16 cellular contexts compared by ENCODE assay signal in genomic region chr1:164240081-164240480, GRCh38.
DNase-seq lines count a peak whose midpoint lies in the region; ATAC-seq and TF ChIP-seq lines count a peak whose summit lies in the region.
"Had no signal": no experiment of that assay in that cellular context is flagged by ENCODE, and none has a peak within 500 bp of the region (broad histone marks: within the 10 kb centered on the region; RNA-seq: fewer than 3 reads in every experiment).

No MANE protein-coding gene starts in this region.

- H3K4me3 ChIP-seq in GM23338 (no peak overlapping the region), RWPE2 (ENCODE audit: severe bottlenecking) (no peak overlapping the region), Peyer's patch (no peak overlapping the region), stomach (no peak overlapping the region)
- H3K4me3 ChIP-seq: BLaER1 treated with 17β-estradiol and CSF1 and Interleukin-3, amounts not matched to agents 10 nM and 100 nM; esophagus squamous epithelium had no signal

- H4K20me1 ChIP-seq in GM23338 (replicated peaks; ENCODE audit: insufficient read depth) = no peaks in the 10 kb centered on the region
- H4K20me1 ChIP-seq: BLaER1 treated with 17β-estradiol and CSF1 and Interleukin-3, amounts not matched to agents 10 nM and 100 nM had no signal

- H3K79me2 ChIP-seq in GM23338 (replicated peaks; ENCODE audit: insufficient read depth) = no peaks in the 10 kb centered on the region

- TF ChIP-seq CTCF in GM23338 (conservative IDR thresholded peaks at IDR 0.05; ENCODE audit: low read depth in 2 of 2) (peak; percentile 56 to 80), RWPE2 (IDR thresholded peaks at IDR 0.05; ENCODE audit: poor library complexity, severe bottlenecking) (peak; percentile 13), Peyer's patch (IDR thresholded peaks at IDR 0.05) (peak in 3 of 6 experiments; percentile 20 to 36 (median 34)), stomach (IDR thresholded peaks at IDR 0.05) (peak in 1 of 7 experiments; percentile 28)

- peak; percentile 74 for ATAC-seq in GM23338
- no peak for ATAC-seq in RWPE2 (ENCODE audit: low read depth)
- ATAC-seq in HG03108 (IDR thresholded peaks at IDR 0.05; ENCODE audit: unreplicated experiment) = no peak
- ATAC-seq in GM21737 (IDR thresholded peaks at IDR 0.05; ENCODE audit: unreplicated experiment) = no peak

- H3K36me3 Mint-ChIP-seq in GM23338 (ENCODE audit: low read depth) = peaks cover 3% of the 10 kb centered on the region; the same call in 1 of the 3 replicates
- H3K36me3 Mint-ChIP-seq: activated CD4-positive, alpha-beta memory T cell treated with anti-CD3 and anti-CD28 coated beads for 36 hours had no signal

- H3K4me1 Mint-ChIP-seq in GM23338 = peaks cover 2% of the 10 kb centered on the region; the same call in 1 of the 3 replicates

- H3K36me3 ChIP-seq in GM23338 (ENCODE audit: insufficient read depth) (no peaks in the 10 kb centered on the region), RWPE2 (ENCODE audit: low read depth) (no peaks in the 10 kb centered on the region), Peyer's patch (no peaks in the 10 kb centered on the region), stomach (no peaks in the 10 kb centered on the region)
- H3K36me3 ChIP-seq: BLaER1 treated with 17β-estradiol and CSF1 and Interleukin-3, amounts not matched to agents 10 nM and 100 nM; esophagus squamous epithelium had no signal

- WGBS in stomach, 5 donors = 33 to 67% (median 48%) methylated on average over 4 of the region's 4 CpGs

- peaks cover 2% of the 10 kb centered on the region; the same call in 1 of the 3 replicates for H3K9me3 Mint-ChIP-seq in GM23338

- H3K4me3 Mint-ChIP-seq in GM23338 = no peak overlapping the region
- H3K4me3 Mint-ChIP-seq: activated CD4-positive, alpha-beta memory T cell treated with anti-CD3 and anti-CD28 coated beads for 36 hours; T-helper 1 cell treated with Interleukin-12 subunit alpha and Interleukin-12 subunit beta and Interleukin-4 antibody, amounts not matched to agents 30 μg/mL and 1 μg/mL, for 36 hours had no signal

- no peak overlapping the region for H3K27ac ChIP-seq in GM23338 (ENCODE audit: low read depth)
- no peak overlapping the region for H3K27ac ChIP-seq in RWPE2 (ENCODE audit: poor library complexity, severe bottlenecking)
- H3K27ac ChIP-seq in Peyer's patch = no peak overlapping the region
- no peak overlapping the region for H3K27ac ChIP-seq in stomach
- H3K27ac ChIP-seq: BLaER1 treated with 17β-estradiol and CSF1 and Interleukin-3, amounts not matched to agents 10 nM and 100 nM; esophagus squamous epithelium had no signal

- H3K9me3 ChIP-seq in RWPE2 (ENCODE audit: severe bottlenecking) (no peaks in the 10 kb centered on the region), Peyer's patch (no peaks in the 10 kb centered on the region), stomach (no peaks in the 10 kb centered on the region)
- H3K9me3 ChIP-seq: BLaER1 treated with 17β-estradiol and CSF1 and Interleukin-3, amounts not matched to agents 10 nM and 100 nM; esophagus squamous epithelium had no signal

- TF ChIP-seq POLR2A in Peyer's patch (IDR thresholded peaks at IDR 0.05) (no peak), stomach (IDR thresholded peaks at IDR 0.05) (no peak)

- H3K27me3 Mint-ChIP-seq in GM23338 (ENCODE audit: insufficient read depth, low read depth, poor library complexity) = no peaks in the 10 kb centered on the region
- H3K27me3 Mint-ChIP-seq: activated CD4-positive, alpha-beta memory T cell treated with anti-CD3 and anti-CD28 coated beads for 36 hours had no signal

- no peak overlapping the region for H3K4me2 ChIP-seq in GM23338
- H3K4me2 ChIP-seq: BLaER1 treated with 17β-estradiol and CSF1 and Interleukin-3, amounts not matched to agents 10 nM and 100 nM had no signal

- no peaks in the 10 kb centered on the region for H3K27me3 ChIP-seq in GM23338 (ENCODE audit: insufficient read depth)
- no peaks in the 10 kb centered on the region for H3K27me3 ChIP-seq in RWPE2 (ENCODE audit: insufficient read depth, poor library complexity, severe bottlenecking)
- H3K27me3 ChIP-seq in Peyer's patch = no peaks in the 10 kb centered on the region
- H3K27me3 ChIP-seq in stomach = no peaks in the 10 kb centered on the region
- H3K27me3 ChIP-seq: BLaER1 treated with 17β-estradiol and CSF1 and Interleukin-3, amounts not matched to agents 10 nM and 100 nM; esophagus squamous epithelium had no signal

- intact Hi-C loops in stomach (cut with DNase I; ENCODE audit: low total_unique reads) = no loop called here

- no peak overlapping the region for H3K27ac Mint-ChIP-seq in GM23338
- H3K27ac Mint-ChIP-seq: activated CD4-positive, alpha-beta memory T cell treated with anti-CD3 and anti-CD28 coated beads for 36 hours; T-helper 1 cell treated with Interleukin-12 subunit alpha and Interleukin-12 subunit beta and Interleukin-4 antibody, amounts not matched to agents 30 μg/mL and 1 μg/mL, for 36 hours had no signal

- no peak for TF ChIP-seq EP300 in stomach (IDR thresholded peaks at IDR 0.05)

- H3K4me1 ChIP-seq in GM23338 (ENCODE audit: insufficient read depth) (no peaks in the 10 kb centered on the region), RWPE2 (ENCODE audit: insufficient read depth, poor library complexity, severe bottlenecking) (no peaks in the 10 kb centered on the region), Peyer's patch (no peaks in the 10 kb centered on the region), stomach (no peaks in the 10 kb centered on the region)
- H3K4me1 ChIP-seq: BLaER1 treated with 17β-estradiol and CSF1 and Interleukin-3, amounts not matched to agents 10 nM and 100 nM; esophagus squamous epithelium had no signal

- no peaks in the 10 kb centered on the region for H3F3A ChIP-seq in GM23338 (replicated peaks; ENCODE audit: low read depth)

- DNase-seq in A172 (ENCODE audit: low spot score) (peak; percentile 21), GM23338 (ENCODE audit: low spot score) (peak; percentile 57), RWPE2 (ENCODE audit: low spot score) (no peak), iPS DF 19.7 (ENCODE audit: low read depth, low spot score) (peak; percentile 25), Peyer's patch (no peak), stomach (no peak)
- DNase-seq: activated CD4-positive, alpha-beta memory T cell treated with anti-CD3 and anti-CD28 coated beads for 36 hours; activated effector memory CD4-positive, alpha-beta T cell treated with anti-CD3 and anti-CD28 coated beads, Interleukin-2, amount 50 U/mL, for 16 hours; cerebellar nuclear complex; esophagus squamous epithelium; NCI-H774; stimulated activated CD4-positive, alpha-beta T cell treated with anti-CD3 and anti-CD28 coated beads, Interleukin-12 subunit alpha, Interleukin-12 subunit beta, amount 100 ng/mL, for 4 hours had no signal

- H2AFZ ChIP-seq in GM23338 = no peak overlapping the region

- H3K9me2 ChIP-seq in GM23338 (ENCODE audit: insufficient read depth) = no peaks in the 10 kb centered on the region

Comparison
In these comparisons a context has a peak if more than half of its experiments do, and no peak if none do; other contexts are left out.
1. DNase-seq: peak in A172 (single experiment), GM23338 (single experiment) and iPS DF 19.7 (single experiment); none in RWPE2 (single experiment), Peyer's patch (0 of 3) and stomach (single experiment).